In genomic region chr2:236986524-236987330, GRCh38 we compare ENCODE assay signal across 16 cellular contexts.
DNase-seq lines count a peak whose midpoint lies in the region; ATAC-seq and TF ChIP-seq lines count a peak whose summit lies in the region.
"Had no signal": no experiment of that assay in that cellular context is flagged by ENCODE, and none has a peak within 500 bp of the region (broad histone marks: within the 10 kb centered on the region; RNA-seq: fewer than 3 reads in every experiment).

No MANE protein-coding gene starts in this region.

- ATAC-seq in HG03039 (IDR thresholded peaks at IDR 0.05; ENCODE audit: unreplicated experiment) (no peak), left lobe of liver (no peak)
- ATAC-seq: Right ventricle myocardium inferior, T-cell had no signal

- no peaks in the 10 kb centered on the region for H3K36me3 ChIP-seq in ascending aorta
- H3K36me3 ChIP-seq: suprapubic skin had no signal

- H3K4me3 ChIP-seq in ascending aorta: no peak overlapping the region
- H3K4me3 ChIP-seq: suprapubic skin had no signal

- no peak for TF ChIP-seq CTCF in ascending aorta (IDR thresholded peaks at IDR 0.05)

- peaks cover 0 to 4% of the 10 kb centered on the region in 2 donors for H3K9me3 ChIP-seq in ascending aorta

- H3K27ac ChIP-seq in ascending aorta: no peak overlapping the region
- H3K27ac ChIP-seq: suprapubic skin had no signal

- H3K4me1 ChIP-seq in ascending aorta: no peaks in the 10 kb centered on the region

- intact Hi-C loops in ascending aorta (cut with DNase I): no loop called here

- DNase-seq in DMS79 (lab: John Stamatoyannopoulos, UW) (peak; percentile 98), NCI-H128 (lab: John Stamatoyannopoulos, UW; ENCODE audit: unreplicated experiment) (peak; percentile 44), NCI-H748 (lab: John Stamatoyannopoulos, UW; ENCODE audit: unreplicated experiment) (peak; percentile 91), mesenteric fat pad (ENCODE audit: low spot score) (peak; percentile 64), ascending aorta (ENCODE audit: low spot score in 2 of 2) (no peak), left lobe of liver (ENCODE audit: low spot score) (no peak), nucleus accumbens (lab: John Stamatoyannopoulos, UW) (no peak)
- DNase-seq: activated naive CD4-positive, alpha-beta T cell treated with anti-CD3 and anti-CD28 coated beads for 36 hours; activated T-cell treated with anti-CD3 and anti-CD28 coated beads for 4 hours; HFFc6; islet precursor cell; NCI-H2081; T-cell had no signal

- H3K27me3 ChIP-seq in ascending aorta: no peaks in the 10 kb centered on the region
- H3K27me3 ChIP-seq: suprapubic skin had no signal

Comparison
In these comparisons a context has a peak if more than half of its experiments do, and no peak if none do; other contexts are left out.
1. DNase-seq: peak in DMS79 (single experiment), NCI-H128 (single experiment), NCI-H748 (single experiment) and mesenteric fat pad (single experiment); none in ascending aorta (0 of 2), left lobe of liver (single experiment) and nucleus accumbens (0 of 56).